8 cellular contexts compared by ENCODE assay signal in genomic region chr20:58691773-58692578, GRCh38. TPM values are rescaled to one million over a fixed set of nuclear protein-coding genes. Genes with fewer than 3 reads are reported as not detected.
DNase-seq lines count a peak whose midpoint lies in the region; ATAC-seq and TF ChIP-seq lines count a peak whose summit lies in the region.

No MANE protein-coding gene starts in this region.

- H3K27me3 ChIP-seq in DOHH2 (ENCODE audit: control insufficient read depth, low read length), result no peaks in the 10 kb centered on the region
- no peaks in the 10 kb centered on the region for H3K27me3 ChIP-seq in NT2/D1 (ENCODE audit: insufficient read depth, insufficient read length)
- H3K27me3 ChIP-seq in dorsolateral prefrontal cortex, result no peaks in the 10 kb centered on the region
- H3K27me3 ChIP-seq in muscle layer of duodenum (ENCODE audit: low read depth, low read length), result no peaks in the 10 kb centered on the region
- H3K27me3 ChIP-seq in SK-N-SH (ENCODE audit: insufficient read depth), result no peaks in the 10 kb centered on the region

- H3K27ac ChIP-seq in DOHH2 (ENCODE audit: low read depth, low read length) (no peak overlapping the region), dorsolateral prefrontal cortex (peak overlapping the region in 56 of 59 donors; percentile 15 to 91 (median 78)), muscle layer of duodenum (ENCODE audit: low read length) (peak overlapping the region; percentile 81), SK-N-SH (ENCODE audit: low read depth in 2 of 2, low read length in 1 of 2) (no peak overlapping the region)

- DNase-seq in NT2/D1 (ENCODE audit: low read depth, low spot score) (no peak), dorsolateral prefrontal cortex (peak in 2 of 10 donors; percentile 25 to 28), SK-N-SH (no peak)
- no peak for DNase-seq in NK-92 treated with Interleukin-12 subunit alpha and Interleukin-12 subunit beta, amount 100 ng/mL, for 24 hours (lab: John Stamatoyannopoulos, UW)

- H3K4me1 ChIP-seq in DOHH2 (ENCODE audit: control insufficient read depth, low read length), result peaks cover 6% of the 10 kb centered on the region; the same call in 1 of the 2 replicates
- H3K4me1 ChIP-seq in NT2/D1 (ENCODE audit: insufficient read depth, insufficient read length), result peaks cover 43% of the 10 kb centered on the region
- peaks cover 10 to 30% of the 10 kb centered on the region in 2 donors for H3K4me1 ChIP-seq in muscle layer of duodenum (ENCODE audit: control insufficient read depth in 1 of 2, insufficient read depth in 2 of 2, low read length in 2 of 2)
- H3K4me1 ChIP-seq in SK-N-SH (ENCODE audit: control insufficient read depth in 1 of 2, insufficient read depth in 2 of 2, low read depth in 1 of 2, low read length in 1 of 2), result no peaks in the 10 kb centered on the region; a peak in 1 of 4 replicates

- H3K4me3 ChIP-seq in DOHH2 (ENCODE audit: low read length) (no peak overlapping the region), NT2/D1 (ENCODE audit: insufficient read length, low read depth) (no peak overlapping the region), dorsolateral prefrontal cortex (peak overlapping the region in 13 of 59 donors; percentile 7 to 54 (median 30)), muscle layer of duodenum (ENCODE audit: low read depth in 1 of 2, low read length in 2 of 2) (peak overlapping the region in 1 of 2 donors; percentile 19), SK-N-SH (ENCODE audit: low read depth in 2 of 2, low read length in 1 of 2) (no peak overlapping the region)

- H3K9ac ChIP-seq in NT2/D1 (ENCODE audit: insufficient read length, low read depth), result peak overlapping the region; percentile 75
- H3K9ac ChIP-seq in SK-N-SH, result no peak overlapping the region

- intact Hi-C loops in dorsolateral prefrontal cortex (cut with DNase I), result loop anchor here (2.0 to 5.0 kb wide), 2 partner anchors 40 to 41 kb away; partner anchors contain the start of gene STX16 (in 2 of the 2)

- H3K9me3 ChIP-seq in DOHH2 (ENCODE audit: control insufficient read depth, insufficient read depth, low read length) (no peaks in the 10 kb centered on the region), NT2/D1 (ENCODE audit: insufficient read depth, low read length) (peaks cover 5% of the 10 kb centered on the region; the same call in 1 of the 2 replicates), muscle layer of duodenum (ENCODE audit: control insufficient read depth in 1 of 2, low read length in 2 of 2) (no peaks in the 10 kb centered on the region), SK-N-SH (no peaks in the 10 kb centered on the region)

- TF ChIP-seq RAD21 in SK-N-SH (IDR thresholded peaks at IDR 0.05; ENCODE audit: low read length), result no peak

- H3K9me2 ChIP-seq in DOHH2 (replicated peaks; ENCODE audit: control insufficient read depth, low read length) (no peaks in the 10 kb centered on the region), SK-N-SH (no peaks in the 10 kb centered on the region)

- POLR2A ChIA-PET in SK-N-SH (lab: Yijun Ruan, JAX), result interaction anchor here (0.6 kb wide), 1 partner anchor 238 kb away, joined by 3 read pairs; no protein-coding TSS in a partner anchor

- no peak for TF ChIP-seq CTCF in DOHH2 (IDR thresholded peaks at IDR 0.05; ENCODE audit: low read depth, low read length, poor library complexity, severe bottlenecking)
- no peak for TF ChIP-seq CTCF in dorsolateral prefrontal cortex (IDR thresholded peaks at IDR 0.05 in 54 of 56, conservative IDR thresholded peaks at IDR 0.05 in 2 of 56; ENCODE audit: low read depth in 1 of 56, partially characterized antibody in 56 of 56)
- TF ChIP-seq CTCF in SK-N-SH (IDR thresholded peaks at IDR 0.05), result no peak

- 0 out of 2 replicates have a peak, but pooled peaks cover 3% of the 10 kb centered on the region for H3F3A ChIP-seq in DOHH2 (ENCODE audit: control insufficient read depth, insufficient read depth)
- no peaks in the 10 kb centered on the region for H3F3A ChIP-seq in SK-N-SH (replicated peaks; ENCODE audit: insufficient read depth)

- ATAC-seq in HG02970 (IDR thresholded peaks at IDR 0.05; ENCODE audit: low FRiP score, unreplicated experiment), result no peak
- ATAC-seq in HG03469 (IDR thresholded peaks at IDR 0.05; ENCODE audit: unreplicated experiment), result no peak

- H3K79me2 ChIP-seq in DOHH2 (ENCODE audit: control insufficient read depth, low read length), result no peaks in the 10 kb centered on the region
- H3K79me2 ChIP-seq in SK-N-SH (ENCODE audit: insufficient read depth), result no peaks in the 10 kb centered on the region

- TF ChIP-seq EP300 in SK-N-SH (IDR thresholded peaks at IDR 0.05; ENCODE audit: borderline replicate concordance in 1 of 2, low read depth in 1 of 2, low read length in 1 of 2), result no peak

- H3K4me2 ChIP-seq in DOHH2 (ENCODE audit: low read length), result peak overlapping the region; percentile 26; the same call in 1 of the 2 replicates
- no peak overlapping the region for H3K4me2 ChIP-seq in SK-N-SH

- no peaks in the 10 kb centered on the region for H3K36me3 ChIP-seq in DOHH2 (ENCODE audit: control insufficient read depth, low read length)
- peaks cover 36% of the 10 kb centered on the region for H3K36me3 ChIP-seq in NT2/D1 (ENCODE audit: insufficient read depth, insufficient read length, low read length)
- peaks cover 15 to 19% of the 10 kb centered on the region in 2 donors for H3K36me3 ChIP-seq in muscle layer of duodenum (ENCODE audit: control insufficient read depth in 1 of 2, insufficient read depth in 2 of 2, low read length in 2 of 2)
- H3K36me3 ChIP-seq in SK-N-SH (replicated peaks in 1 of 2; ENCODE audit: control insufficient read depth in 1 of 2, insufficient read depth in 2 of 2, low read length in 1 of 2), result no peaks in the 10 kb centered on the region

- H4K20me1 ChIP-seq in DOHH2 (ENCODE audit: control insufficient read depth, insufficient read depth, low read depth, low read length) (no peaks in the 10 kb centered on the region), SK-N-SH (ENCODE audit: insufficient read depth) (no peaks in the 10 kb centered on the region)

- CTCF ChIA-PET in SK-N-SH (lab: Yijun Ruan, JAX), result no interaction called here

- WGBS in SK-N-SH (ENCODE audit: low lambda C conversion rate), result 94% methylated on average over 22 of the region's 31 CpGs

- no peak overlapping the region for H2AFZ ChIP-seq in SK-N-SH (ENCODE audit: low read depth)

TF ChIP-seq in SK-N-SH, 30 proteins besides CTCF, POLR2A, EP300 and RAD21 (continues in another document):
- TF ChIP-seq TEAD4 (IDR thresholded peaks at IDR 0.05; ENCODE audit: borderline replicate concordance, insufficient read depth), result no peak
- no peak for TF ChIP-seq MEF2A (IDR thresholded peaks at IDR 0.05; ENCODE audit: borderline replicate concordance, low read depth)
- TF ChIP-seq JUND (IDR thresholded peaks at IDR 0.05), result no peak
- no peak for TF ChIP-seq GABPA (IDR thresholded peaks at IDR 0.05; ENCODE audit: low read depth)
- TF ChIP-seq RXRA (IDR thresholded peaks at IDR 0.05; ENCODE audit: borderline replicate concordance, low read depth), result no peak
- no peak for TF ChIP-seq ELF1 (IDR thresholded peaks at IDR 0.05)
- no peak for TF ChIP-seq TAF1 (IDR thresholded peaks at IDR 0.05; ENCODE audit: borderline replicate concordance, low read depth, low read length)
- TF ChIP-seq TCF12 (IDR thresholded peaks at IDR 0.05), result no peak
- TF ChIP-seq EZH2phosphoT487 (IDR thresholded peaks at IDR 0.05; ENCODE audit: borderline replicate concordance, low read depth), result no peak
- no peak for TF ChIP-seq IRF3 (IDR thresholded peaks at IDR 0.05; ENCODE audit: low read depth, low read length)
- TF ChIP-seq MAX (IDR thresholded peaks at IDR 0.05; ENCODE audit: low read depth), result no peak
- TF ChIP-seq RCOR1 (IDR thresholded peaks at IDR 0.05; ENCODE audit: low read length), result no peak
- no peak for TF ChIP-seq NRF1 (IDR thresholded peaks at IDR 0.05; ENCODE audit: low read depth, low read length)
- no peak for TF ChIP-seq SIN3A (IDR thresholded peaks at IDR 0.05; ENCODE audit: borderline replicate concordance, low read depth, low read length)
- TF ChIP-seq RFX5 (IDR thresholded peaks at IDR 0.05; ENCODE audit: low read length), result no peak
- TF ChIP-seq CHD2 (IDR thresholded peaks at IDR 0.05; ENCODE audit: low read length, partially characterized antibody), result no peak
- no peak for TF ChIP-seq FOSL2 (IDR thresholded peaks at IDR 0.05; ENCODE audit: borderline replicate concordance, low read depth)

RNA-seq across cellular contexts. Expression of gene NPEPL1, which starts 0.6 kb away (rescaled TPM):
- total RNA-seq in dorsolateral prefrontal cortex, result 10 to 100 TPM; 15.1 to 48.4 (median 25.2) TPM
- polyA plus RNA-seq in SK-N-SH (2012; rRNA removed), result 2.3 and 2.8 TPM in 2 replicates
- polyA plus RNA-seq in SK-N-SH (2012; cell fraction: cytosol; rRNA removed), result 0.15 and 0.31 TPM in 2 replicates
- polyA plus RNA-seq in SK-N-SH (2012; cell fraction: nucleus; rRNA removed), result 26.7 and 39.7 TPM in 2 replicates

RNA-seq across cellular contexts. Expression of gene STX16, which starts 40.9 kb away (rescaled TPM):
- total RNA-seq in dorsolateral prefrontal cortex, result 100 to 1,000 TPM in 10 of 120 experiments, 10 to 100 TPM in 110; 54.5 to 110 (median 84.5) TPM
- polyA plus RNA-seq in SK-N-SH (2012; rRNA removed), result 63.8 and 90.9 TPM in 2 replicates
- 54.0 and 56.0 TPM in 2 replicates for polyA plus RNA-seq in SK-N-SH (2012; cell fraction: cytosol; rRNA removed)
- polyA plus RNA-seq in SK-N-SH (2012; cell fraction: nucleus; rRNA removed), result 199 and 277 TPM in 2 replicates

Comparison
In these comparisons a context has a peak if more than half of its experiments do, and no peak if none do; other contexts are left out.
1. H3K27ac ChIP-seq: peak in dorsolateral prefrontal cortex (56 of 59) and muscle layer of duodenum (single experiment); none in DOHH2 (single experiment) and SK-N-SH (0 of 2).